ENCODE assay signal across 13 cellular contexts in genomic region chr14:91714805-91715204, GRCh38. TPM values are rescaled to one million over a fixed set of nuclear protein-coding genes. Genes with fewer than 3 reads are reported as not detected.
DNase-seq lines count a peak whose midpoint lies in the region; ATAC-seq and TF ChIP-seq lines count a peak whose summit lies in the region.
"Had no signal": no experiment of that assay in that cellular context is flagged by ENCODE, and none has a peak within 500 bp of the region (broad histone marks: within the 10 kb centered on the region; RNA-seq: fewer than 3 reads in every experiment).

No MANE protein-coding gene starts in this region.

- H3K9me3 Mint-ChIP-seq in naive thymus-derived CD8-positive, alpha-beta T cell: peaks cover 0 to 1% (median 0%) of the 10 kb centered on the region in 9 donors

- no peaks in the 10 kb centered on the region for H3K27me3 Mint-ChIP-seq in naive thymus-derived CD8-positive, alpha-beta T cell

- TF ChIP-seq CTCF in GM10266 (IDR thresholded peaks at IDR 0.05; ENCODE audit: control insufficient read depth, insufficient read depth, low read depth, missing control alignments): peak; percentile 32
- no peak for TF ChIP-seq CTCF in WERI-Rb-1 (IDR thresholded peaks at IDR 0.05; ENCODE audit: low read depth, low read length)

- peak overlapping the region in 9 of 10 donors; percentile 12 to 92 (median 83) for H3K27ac Mint-ChIP-seq in naive thymus-derived CD8-positive, alpha-beta T cell

- H3K4me3 ChIP-seq in WERI-Rb-1 (ENCODE audit: low read depth, low read length): no peak overlapping the region
- H3K4me3 ChIP-seq: psoas muscle, uterus had no signal

- peaks cover 4% of the 10 kb centered on the region for H3K9me3 ChIP-seq in KOPT-K1 (ENCODE audit: insufficient read depth, low read length, poor library complexity, severe bottlenecking)
- H3K9me3 ChIP-seq in WERI-Rb-1 (ENCODE audit: severe bottlenecking): no peaks in the 10 kb centered on the region
- H3K9me3 ChIP-seq: psoas muscle, uterus had no signal

- POLR2A ChIA-PET in naive thymus-derived CD8-positive, alpha-beta T cell (lab: Charles Lee): interaction anchor here (0.7 kb wide), 1 partner anchor 348 kb away, joined by 4 read pairs; no protein-coding TSS in a partner anchor

- H3K36me3 Mint-ChIP-seq in naive thymus-derived CD8-positive, alpha-beta T cell: peaks cover 0 to 6% (median 0%) of the 10 kb centered on the region in 3 donors

- DNase-seq in GM10266 (ENCODE audit: extremely low spot score) (no peak), H4 (ENCODE audit: low spot score) (no peak), WERI-Rb-1 (no peak)
- DNase-seq in activated T-cell treated with anti-CD3 and anti-CD28 coated beads, Interleukin-2, amount 50 U/mL, for 1 hour: peak; percentile 24
- DNase-seq in naive thymus-derived CD8-positive, alpha-beta T cell: peak; percentile 8 to 75 (median 51)
- DNase-seq: DMS 273 treated with DMSO at 0.1 percent for 48 hours, hippocampal formation, NCI-H1930, OCI-M1, psoas muscle, uterus had no signal

- no peaks in the 10 kb centered on the region for H3K27me3 ChIP-seq in WERI-Rb-1 (ENCODE audit: insufficient read depth, low read depth, severe bottlenecking)
- H3K27me3 ChIP-seq: uterus had no signal

- ATAC-seq in naive thymus-derived CD8-positive, alpha-beta T cell: peak; percentile 98 to 99
- no peak for ATAC-seq in GM21447 (IDR thresholded peaks at IDR 0.05; ENCODE audit: unreplicated experiment)
- ATAC-seq: psoas muscle had no signal

- H3K4me1 Mint-ChIP-seq in naive thymus-derived CD8-positive, alpha-beta T cell: peaks cover 0 to 15% (median 12%) of the 10 kb centered on the region in 4 donors

- H3K4me3 Mint-ChIP-seq in naive thymus-derived CD8-positive, alpha-beta T cell: peak overlapping the region; percentile 40 to 81 (median 66)

- H3K27ac ChIP-seq in KOPT-K1 (ENCODE audit: low read depth, low read length, poor library complexity, severe bottlenecking) (peak overlapping the region; percentile 71), WERI-Rb-1 (no peak overlapping the region)
- H3K27ac ChIP-seq: psoas muscle, uterus had no signal

- H3K36me3 ChIP-seq in KOPT-K1 (ENCODE audit: insufficient read depth, low read length): no peaks in the 10 kb centered on the region
- H3K36me3 ChIP-seq in WERI-Rb-1: no peaks in the 10 kb centered on the region
- H3K36me3 ChIP-seq: uterus had no signal

RNA-seq across cellular contexts. Expression of gene CATSPERB, which starts 17.1 kb away (rescaled TPM):
- total RNA-seq in naive thymus-derived CD8-positive, alpha-beta T cell: 1 to 10 TPM; 4.6 to 6.3 TPM
- under 1 TPM in 2 of 3 donors, not detected in 1; 0.09 to 0.49 TPM for polyA plus RNA-seq in naive thymus-derived CD8-positive, alpha-beta T cell
- total RNA-seq in H4 (2014; rRNA removed; shearing (Covaris generic)): 0.06 TPM in 1 of 2 replicates, not detected in the other

Comparison
In these comparisons a context has a peak if more than half of its experiments do, and no peak if none do; other contexts are left out.
1. DNase-seq: peak in activated T-cell treated with anti-CD3 and anti-CD28 coated beads, Interleukin-2, amount 50 U/mL, for 1 hour (single experiment) and naive thymus-derived CD8-positive, alpha-beta T cell (10 of 10); none in GM10266 (single experiment), H4 (single experiment) and WERI-Rb-1 (single experiment).